Comparison of ENCODE assay signal across 21 cellular contexts in genomic region chr2:122843503-122843902, GRCh38.
A peak's percentile ranks its signal among the peaks of the same experiment; 100 is the strongest.
DNase-seq lines count a peak whose midpoint lies in the region; ATAC-seq and TF ChIP-seq lines count a peak whose summit lies in the region.
"Had no signal": no experiment of that assay in that cellular context is flagged by ENCODE, and none has a peak within 500 bp of the region (broad histone marks: within the 10 kb centered on the region; RNA-seq: fewer than 3 reads in every experiment).

No MANE protein-coding gene starts in this region.

- peaks cover 4% of the 10 kb centered on the region for H3K4me1 ChIP-seq in cardiac muscle cell (ENCODE audit: low read depth)
- H3K4me1 ChIP-seq in right cardiac atrium (ENCODE audit: control insufficient read depth, insufficient read depth, low read length), result no peaks in the 10 kb centered on the region
- H3K4me1 ChIP-seq in parathyroid adenoma, result no peaks in the 10 kb centered on the region
- H3K4me1 ChIP-seq: BLaER1 treated with 17β-estradiol and CSF1 and Interleukin-3, amounts not matched to agents 10 nM and 100 nM had no signal

- H3K4me3 Mint-ChIP-seq in stimulated activated memory B cell treated with anti-CD40 and anti-IgM and Interleukin-4, amounts not matched to agents 10 μg/mL and 1 μg/mL and 100 μg/mL, for 72 hours, result no peak overlapping the region
- H3K4me3 Mint-ChIP-seq: CD4-positive, alpha-beta memory T cell had no signal

- H3K4me3 ChIP-seq in cardiac muscle cell (no peak overlapping the region), right cardiac atrium (ENCODE audit: low read length) (no peak overlapping the region), fibroblast of pulmonary artery (replicated peaks; ENCODE audit: low read depth, low read length) (no peak overlapping the region), parathyroid adenoma (ENCODE audit: low read depth, low read length) (no peak overlapping the region)
- H3K4me3 ChIP-seq: BLaER1 treated with 17β-estradiol and CSF1 and Interleukin-3, amounts not matched to agents 10 nM and 100 nM had no signal

- no peaks in the 10 kb centered on the region for H3K9me3 Mint-ChIP-seq in stimulated activated memory B cell treated with anti-CD40 and anti-IgM and Interleukin-4, amounts not matched to agents 10 μg/mL and 1 μg/mL and 100 μg/mL, for 72 hours

- no peak for ATAC-seq in right cardiac atrium
- ATAC-seq in stimulated activated memory B cell treated with anti-CD40 and anti-IgM and Interleukin-4, amounts not matched to agents 10 μg/mL and 1 μg/mL and 100 μg/mL, for 72 hours, result no peak
- ATAC-seq: Panc1 had no signal

- WGBS in right cardiac atrium, result 58% methylated on average over 3 of the region's 3 CpGs

- H3K9me3 ChIP-seq in cardiac muscle cell (ENCODE audit: low read depth) (no peaks in the 10 kb centered on the region), right cardiac atrium (ENCODE audit: control insufficient read depth, low read length) (no peaks in the 10 kb centered on the region), parathyroid adenoma (ENCODE audit: control insufficient read depth, low read length) (no peaks in the 10 kb centered on the region)
- H3K9me3 ChIP-seq: BLaER1 treated with 17β-estradiol and CSF1 and Interleukin-3, amounts not matched to agents 10 nM and 100 nM; Caco-2 had no signal

- H3K36me3 ChIP-seq in cardiac muscle cell (no peaks in the 10 kb centered on the region), parathyroid adenoma (ENCODE audit: control insufficient read depth, insufficient read depth, low read length) (no peaks in the 10 kb centered on the region)
- H3K36me3 ChIP-seq: BLaER1 treated with 17β-estradiol and CSF1 and Interleukin-3, amounts not matched to agents 10 nM and 100 nM had no signal

- H3K27me3 ChIP-seq in cardiac muscle cell (no peaks in the 10 kb centered on the region), right cardiac atrium (ENCODE audit: control insufficient read depth, insufficient read depth) (no peaks in the 10 kb centered on the region), parathyroid adenoma (ENCODE audit: control insufficient read depth, insufficient read depth, low read length) (no peaks in the 10 kb centered on the region)
- H3K27me3 ChIP-seq: BLaER1 treated with 17β-estradiol and CSF1 and Interleukin-3, amounts not matched to agents 10 nM and 100 nM had no signal

- TF ChIP-seq CTCF in cardiac muscle cell (IDR thresholded peaks at IDR 0.05; ENCODE audit: low read depth, low read length), result no peak
- TF ChIP-seq CTCF in fibroblast of pulmonary artery (IDR thresholded peaks at IDR 0.05; ENCODE audit: low read length, missing control alignments), result no peak
- no peak for TF ChIP-seq CTCF in parathyroid adenoma (IDR thresholded peaks at IDR 0.05)

- no peak overlapping the region for H3K27ac Mint-ChIP-seq in stimulated activated memory B cell treated with anti-CD40 and anti-IgM and Interleukin-4, amounts not matched to agents 10 μg/mL and 1 μg/mL and 100 μg/mL, for 72 hours
- H3K27ac Mint-ChIP-seq: CD4-positive, alpha-beta memory T cell had no signal

- H3K9ac ChIP-seq in parathyroid adenoma, result no peak overlapping the region
- H3K9ac ChIP-seq: BLaER1 treated with 17β-estradiol and CSF1 and Interleukin-3, amounts not matched to agents 10 nM and 100 nM had no signal

- no peaks in the 10 kb centered on the region for H3K27me3 Mint-ChIP-seq in stimulated activated memory B cell treated with anti-CD40 and anti-IgM and Interleukin-4, amounts not matched to agents 10 μg/mL and 1 μg/mL and 100 μg/mL, for 72 hours
- H3K27me3 Mint-ChIP-seq: CD4-positive, alpha-beta memory T cell had no signal

- no peak overlapping the region for H3K4me2 ChIP-seq in parathyroid adenoma (ENCODE audit: low read length)
- H3K4me2 ChIP-seq: BLaER1 treated with 17β-estradiol and CSF1 and Interleukin-3, amounts not matched to agents 10 nM and 100 nM had no signal

- intact Hi-C loops in right cardiac atrium (cut with DNase I), result no loop called here

- H3K27ac ChIP-seq in cardiac muscle cell, result no peak overlapping the region
- no peak overlapping the region for H3K27ac ChIP-seq in right cardiac atrium (ENCODE audit: low read length)
- H3K27ac ChIP-seq in parathyroid adenoma, result no peak overlapping the region
- H3K27ac ChIP-seq: BLaER1 treated with 17β-estradiol and CSF1 and Interleukin-3, amounts not matched to agents 10 nM and 100 nM had no signal

- DNase-seq in cardiac muscle cell (ENCODE audit: low read depth in 1 of 2, low spot score in 1 of 2) (peak; percentile 10 to 93), right cardiac atrium (no peak), fibroblast of pulmonary artery (ENCODE audit: low read depth) (peak; percentile 77), NCI-H2171 (lab: John Stamatoyannopoulos, UW) (no peak), DMS 273 treated with DMSO at 0.1 percent for 48 hours (lab: John Stamatoyannopoulos, UW) (no peak)
- DNase-seq: 8988T; Caco-2; CD4-positive, alpha-beta memory T cell; GF-D8; KG1; NCI-H1105; NCI-H146; NCI-H2029; NCI-H345; NCI-H524 treated with DMSO at 0.1 percent for 48 hours; NCI-H82; SIG-M5 had no signal

- H3K79me2 ChIP-seq in parathyroid adenoma, result no peaks in the 10 kb centered on the region

- no peaks in the 10 kb centered on the region for H3K36me3 Mint-ChIP-seq in stimulated activated memory B cell treated with anti-CD40 and anti-IgM and Interleukin-4, amounts not matched to agents 10 μg/mL and 1 μg/mL and 100 μg/mL, for 72 hours
- H3K36me3 Mint-ChIP-seq: CD4-positive, alpha-beta memory T cell had no signal

- H2AFZ ChIP-seq in parathyroid adenoma, result peak overlapping the region; percentile 5

- H3K4me1 Mint-ChIP-seq in stimulated activated memory B cell treated with anti-CD40 and anti-IgM and Interleukin-4, amounts not matched to agents 10 μg/mL and 1 μg/mL and 100 μg/mL, for 72 hours, result no peaks in the 10 kb centered on the region
- H3K4me1 Mint-ChIP-seq: CD4-positive, alpha-beta memory T cell had no signal

Comparison
In these comparisons a context has a peak if more than half of its experiments do, and no peak if none do; other contexts are left out.
1. DNase-seq: peak in cardiac muscle cell (2 of 2) and fibroblast of pulmonary artery (single experiment); none in right cardiac atrium (0 of 3), NCI-H2171 (single experiment) and DMS 273 treated with DMSO at 0.1 percent for 48 hours (single experiment).